In genomic region chr19:17289489-17289888, GRCh38 we compare ENCODE assay signal across 9 cellular contexts. TPM values are rescaled to one million over a fixed set of nuclear protein-coding genes. Genes with fewer than 3 reads are reported as not detected.
DNase-seq lines count a peak whose midpoint lies in the region; ATAC-seq lines count a peak whose summit lies in the region.
"Had no signal": no experiment of that assay in that cellular context is flagged by ENCODE, and none has a peak within 500 bp of the region (broad histone marks: within the 10 kb centered on the region; RNA-seq: fewer than 3 reads in every experiment).

No MANE protein-coding gene starts in this region.

- no peaks in the 10 kb centered on the region for H3K9me3 Mint-ChIP-seq in CD8-positive, alpha-beta memory T cell

- H3K4me2 ChIP-seq in mesenchymal stem cell (ENCODE audit: low read length, poor library complexity, severe bottlenecking): peak overlapping the region; percentile 34

- H2AK5ac ChIP-seq in mesenchymal stem cell (ENCODE audit: low read length, severe bottlenecking): no peak overlapping the region

- peaks cover 0 to 7% of the 10 kb centered on the region in 2 experiments for H3K36me3 ChIP-seq in mesenchymal stem cell (ENCODE audit: control insufficient read depth in 1 of 2, insufficient read depth in 2 of 2, low read depth in 1 of 2, low read length in 2 of 2)
- H3K36me3 ChIP-seq in CD8-positive, alpha-beta memory T cell (ENCODE audit: insufficient read depth, low read length): no peaks in the 10 kb centered on the region

- H3K9ac ChIP-seq in mesenchymal stem cell (ENCODE audit: low read length): no peak overlapping the region
- H3K9ac ChIP-seq: BLaER1 treated with 17β-estradiol and CSF1 and Interleukin-3, amounts not matched to agents 10 nM and 100 nM had no signal

- peaks cover 1 to 8% of the 10 kb centered on the region in 2 donors for H3K27me3 Mint-ChIP-seq in CD8-positive, alpha-beta memory T cell

- peaks cover 9% of the 10 kb centered on the region for H3K79me1 ChIP-seq in mesenchymal stem cell (replicated peaks; ENCODE audit: low read length, poor library complexity, severe bottlenecking)

- H3K23ac ChIP-seq in mesenchymal stem cell (ENCODE audit: low read length in 2 of 2): no peak overlapping the region

- no peak overlapping the region for H2BK120ac ChIP-seq in mesenchymal stem cell (ENCODE audit: low read depth, low read length)

- H3K4me1 Mint-ChIP-seq in CD8-positive, alpha-beta memory T cell: peaks cover 3 to 7% (median 5%) of the 10 kb centered on the region in 3 donors

- POLR2A ChIA-PET in CD8-positive, alpha-beta memory T cell (lab: Charles Lee): no interaction called here

- H3K27ac Mint-ChIP-seq in CD8-positive, alpha-beta memory T cell: no peak overlapping the region

- H3K36me3 Mint-ChIP-seq in CD8-positive, alpha-beta memory T cell: peaks cover 0 to 2% (median 0%) of the 10 kb centered on the region in 3 donors

- H2BK15ac ChIP-seq in mesenchymal stem cell (ENCODE audit: low read depth, poor library complexity, severe bottlenecking): no peak overlapping the region

- WGBS in mesenchymal stem cell: 18% methylated on average over 22 of the region's 22 CpGs

- H3K4ac ChIP-seq in mesenchymal stem cell (ENCODE audit: low read depth in 1 of 2, low read length in 2 of 2): no peak overlapping the region

- DNase-seq in NCI-H524 (lab: John Stamatoyannopoulos, UW) (peak; percentile 12 to 70), NCI-H524 treated with DMSO at 0.1 percent for 48 hours (lab: John Stamatoyannopoulos, UW) (no peak), RPMI7951 (ENCODE audit: low read depth) (peak; percentile 81), ecto neural progenitor cell (ENCODE audit: low spot score) (peak; percentile 87), mesenchymal stem cell (peak; percentile 88)
- no peak for DNase-seq in CD8-positive, alpha-beta memory T cell

- H2BK5ac ChIP-seq in mesenchymal stem cell (ENCODE audit: low read depth, low read length, poor library complexity, severe bottlenecking): no peak overlapping the region

- H4K91ac ChIP-seq in mesenchymal stem cell (ENCODE audit: low read length): no peak overlapping the region

- H2BK12ac ChIP-seq in mesenchymal stem cell (ENCODE audit: low read length in 2 of 2): no peak overlapping the region

- CTCF ChIA-PET in CD8-positive, alpha-beta memory T cell (lab: Charles Lee): interaction anchor here (0.6 to 3.9 kb wide), 2 partner anchors 8 to 29 kb away, joined by 3 to 23 read pairs; partner anchors contain the start of gene ANKLE1

- H3K4me3 Mint-ChIP-seq in CD8-positive, alpha-beta memory T cell: no peak overlapping the region

- peaks cover 15% of the 10 kb centered on the region for H3K4me1 ChIP-seq in mesenchymal stem cell (ENCODE audit: control insufficient read depth, insufficient read depth, low read depth, low read length)
- H3K4me1 ChIP-seq in CD8-positive, alpha-beta memory T cell (ENCODE audit: insufficient read depth, low read length): no peaks in the 10 kb centered on the region

- no peak overlapping the region for H3K27ac ChIP-seq in mesenchymal stem cell (ENCODE audit: low read length, poor library complexity, severe bottlenecking)
- H3K27ac ChIP-seq in CD8-positive, alpha-beta memory T cell (ENCODE audit: low read depth, low read length): no peak overlapping the region
- H3K27ac ChIP-seq: BLaER1 treated with 17β-estradiol and CSF1 and Interleukin-3, amounts not matched to agents 10 nM and 100 nM had no signal

- no peak for ATAC-seq in GM21447 (IDR thresholded peaks at IDR 0.05; ENCODE audit: unreplicated experiment)
- ATAC-seq in HG02885 (IDR thresholded peaks at IDR 0.05; ENCODE audit: poor library complexity, unreplicated experiment): no peak

- no peak overlapping the region for H3K4me3 ChIP-seq in mesenchymal stem cell (ENCODE audit: insufficient read depth in 1 of 2, low read depth in 1 of 2, low read length in 2 of 2)
- no peak overlapping the region for H3K4me3 ChIP-seq in CD8-positive, alpha-beta memory T cell (ENCODE audit: low read length)
- H3K4me3 ChIP-seq: BLaER1 treated with 17β-estradiol and CSF1 and Interleukin-3, amounts not matched to agents 10 nM and 100 nM had no signal

- no peaks in the 10 kb centered on the region for H3K9me3 ChIP-seq in mesenchymal stem cell (ENCODE audit: control insufficient read depth, low read length)
- no peaks in the 10 kb centered on the region for H3K9me3 ChIP-seq in CD8-positive, alpha-beta memory T cell (ENCODE audit: low read length)

- no peak overlapping the region for H3K14ac ChIP-seq in mesenchymal stem cell (ENCODE audit: low read length in 2 of 2)

- peak overlapping the region; percentile 50 for H4K8ac ChIP-seq in mesenchymal stem cell (ENCODE audit: low read length)

- H2AFZ ChIP-seq in mesenchymal stem cell (ENCODE audit: low read depth, low read length): peak overlapping the region; percentile 47

- no peak overlapping the region for H3K18ac ChIP-seq in mesenchymal stem cell (ENCODE audit: low read depth in 1 of 2, low read length in 2 of 2)

- no peaks in the 10 kb centered on the region for H3K27me3 ChIP-seq in mesenchymal stem cell (ENCODE audit: control insufficient read depth in 1 of 2, insufficient read depth in 1 of 2, low read length in 2 of 2)
- no peaks in the 10 kb centered on the region for H3K27me3 ChIP-seq in CD8-positive, alpha-beta memory T cell (ENCODE audit: insufficient read depth, low read length, poor library complexity, severe bottlenecking)
- H3K27me3 ChIP-seq: BLaER1 treated with 17β-estradiol and CSF1 and Interleukin-3, amounts not matched to agents 10 nM and 100 nM had no signal

RNA-seq across cellular contexts. Expression of gene ANKLE1, which starts 7.8 kb away (rescaled TPM):
- total RNA-seq in RPMI7951 (2014; rRNA removed; shearing (Covaris generic)): 1.2 and 1.3 TPM in 2 replicates
- polyA plus RNA-seq in mesenchymal stem cell (2013, experiment 1 of 2): 0.36 TPM
- 0.34 TPM for polyA plus RNA-seq in mesenchymal stem cell (2013, experiment 2 of 2)
- total RNA-seq in CD8-positive, alpha-beta memory T cell: 10 to 100 TPM; 15.2 to 16.2 TPM
- 0.47 TPM for polyA plus RNA-seq in CD8-positive, alpha-beta memory T cell

RNA-seq across cellular contexts. Expression of gene ABHD8, which starts 13.7 kb away (rescaled TPM):
- 16.5 and 17.9 TPM in 2 replicates for total RNA-seq in RPMI7951 (2014; rRNA removed; shearing (Covaris generic))
- 5.3 TPM for polyA plus RNA-seq in mesenchymal stem cell (2013, experiment 1 of 2)
- polyA plus RNA-seq in mesenchymal stem cell (2013, experiment 2 of 2): 5.1 TPM
- 1 to 10 TPM; 5.2 to 6.0 TPM for total RNA-seq in CD8-positive, alpha-beta memory T cell
- polyA plus RNA-seq in CD8-positive, alpha-beta memory T cell: 8.3 TPM

RNA-seq across cellular contexts. Expression of gene MRPL34, which starts 16.2 kb away (rescaled TPM):
- total RNA-seq in RPMI7951 (2014; rRNA removed; shearing (Covaris generic)): 77.3 and 79.5 TPM in 2 replicates
- polyA plus RNA-seq in mesenchymal stem cell (2013, experiment 1 of 2): 81.3 TPM
- polyA plus RNA-seq in mesenchymal stem cell (2013, experiment 2 of 2): 83.5 TPM
- total RNA-seq in CD8-positive, alpha-beta memory T cell: 100 to 1,000 TPM; 136 to 138 TPM
- 227 TPM for polyA plus RNA-seq in CD8-positive, alpha-beta memory T cell

RNA-seq across cellular contexts. Expression of gene DDA1, which starts 19.9 kb away (rescaled TPM):
- 20.2 and 25.9 TPM in 2 replicates for total RNA-seq in RPMI7951 (2014; rRNA removed; shearing (Covaris generic))
- polyA plus RNA-seq in mesenchymal stem cell (2013, experiment 1 of 2): 151 TPM
- polyA plus RNA-seq in mesenchymal stem cell (2013, experiment 2 of 2): 152 TPM
- 10 to 100 TPM; 47.9 to 51.1 TPM for total RNA-seq in CD8-positive, alpha-beta memory T cell
- 34.7 TPM for polyA plus RNA-seq in CD8-positive, alpha-beta memory T cell

RNA-seq across cellular contexts. Expression of gene BABAM1, which starts 22.2 kb away (rescaled TPM):
- 132 and 133 TPM in 2 replicates for total RNA-seq in RPMI7951 (2014; rRNA removed; shearing (Covaris generic))
- polyA plus RNA-seq in mesenchymal stem cell (2013, experiment 1 of 2): 100 TPM
- 103 TPM for polyA plus RNA-seq in mesenchymal stem cell (2013, experiment 2 of 2)
- 100 to 1,000 TPM; 124 to 132 TPM for total RNA-seq in CD8-positive, alpha-beta memory T cell
- 114 TPM for polyA plus RNA-seq in CD8-positive, alpha-beta memory T cell

Comparison
In these comparisons a context has a peak if more than half of its experiments do, and no peak if none do; other contexts are left out.
1. DNase-seq: peak in NCI-H524 (2 of 2), RPMI7951 (single experiment), ecto neural progenitor cell (single experiment) and mesenchymal stem cell (single experiment); none in NCI-H524 treated with DMSO at 0.1 percent for 48 hours (single experiment) and CD8-positive, alpha-beta memory T cell (0 of 5).